ENCODE assay signal across 18 cellular contexts in genomic region chr12:53258541-53259539, GRCh38. TPM values are rescaled to one million over a fixed set of nuclear protein-coding genes. Genes with fewer than 3 reads are reported as not detected.
DNase-seq lines count a peak whose midpoint lies in the region; ATAC-seq and TF ChIP-seq lines count a peak whose summit lies in the region.
"Had no signal": no experiment of that assay in that cellular context is flagged by ENCODE, and none has a peak within 500 bp of the region (broad histone marks: within the 10 kb centered on the region; RNA-seq: fewer than 3 reads in every experiment).

No MANE protein-coding gene starts in this region.

- H2AFZ ChIP-seq in neuronal stem cell (ENCODE audit: low read length) = peak overlapping the region; percentile 82

- no peak overlapping the region for H3K27ac ChIP-seq in neuronal stem cell (replicated peaks; ENCODE audit: low read length)
- H3K27ac ChIP-seq: brain microvascular endothelial cell, coronary artery, KMS-11, thyroid gland had no signal

- H3K4me3 ChIP-seq in neuronal stem cell (ENCODE audit: low read length in 2 of 2) = no peak overlapping the region
- H3K4me3 ChIP-seq: coronary artery, mucosa of descending colon, thyroid gland had no signal

- ATAC-seq in HG02970 (IDR thresholded peaks at IDR 0.05; ENCODE audit: low FRiP score, unreplicated experiment) = no peak
- ATAC-seq: activated naive CD4-positive, alpha-beta T cell treated with anti-CD3 and anti-CD28 coated beads, Interleukin-2, amount 50 U/mL, for 72 hours; mucosa of descending colon had no signal

- H3K14ac ChIP-seq in neuronal stem cell (ENCODE audit: low read length) = no peak overlapping the region

- no peak overlapping the region for H3K18ac ChIP-seq in neuronal stem cell (ENCODE audit: low read length)

- H3K27me3 ChIP-seq in neuronal stem cell (ENCODE audit: control insufficient read depth in 3 of 3, insufficient read depth in 3 of 3, low read depth in 1 of 3, low read length in 3 of 3) = no peaks in the 10 kb centered on the region
- H3K27me3 ChIP-seq: brain microvascular endothelial cell, thyroid gland had no signal

- H2BK15ac ChIP-seq in neuronal stem cell (ENCODE audit: low read length) = no peak overlapping the region

- H2BK5ac ChIP-seq in neuronal stem cell (ENCODE audit: low read length) = peak overlapping the region; percentile 60

- H3K4me2 ChIP-seq in neuronal stem cell (ENCODE audit: insufficient read depth, low read length, poor library complexity, severe bottlenecking) = no peak overlapping the region
- H3K4me2 ChIP-seq: KMS-11 had no signal

- no peaks in the 10 kb centered on the region for H3K79me1 ChIP-seq in neuronal stem cell (ENCODE audit: low read depth, low read length)

- H2BK12ac ChIP-seq in neuronal stem cell (ENCODE audit: low read length) = no peak overlapping the region

- peak overlapping the region; percentile 87 for H3K27ac Mint-ChIP-seq in endothelial cell (ENCODE audit: unreplicated experiment)
- H3K27ac Mint-ChIP-seq in glutamatergic neuron (ENCODE audit: unreplicated experiment) = no peak overlapping the region

- TF ChIP-seq CTCF in endothelial cell (IDR thresholded peaks at IDR 0.05; ENCODE audit: unreplicated experiment) (no peak), glutamatergic neuron (IDR thresholded peaks at IDR 0.05; ENCODE audit: partially characterized antibody, unreplicated experiment) (no peak)

- H3K36me3 Mint-ChIP-seq in endothelial cell (ENCODE audit: low read depth, unreplicated experiment) (peaks cover under 1% of the 10 kb centered on the region), glutamatergic neuron (ENCODE audit: unreplicated experiment) (peaks cover under 1% of the 10 kb centered on the region)

- H3K9me3 Mint-ChIP-seq in endothelial cell (ENCODE audit: unreplicated experiment) = no peaks in the 10 kb centered on the region
- H3K9me3 Mint-ChIP-seq in glutamatergic neuron (ENCODE audit: unreplicated experiment) = no peaks in the 10 kb centered on the region
- H3K9me3 Mint-ChIP-seq: activated naive CD4-positive, alpha-beta T cell treated with anti-CD3 and anti-CD28 coated beads, Interleukin-2, amount 50 U/mL, for 72 hours had no signal

- no peak overlapping the region for H3K4me3 Mint-ChIP-seq in endothelial cell (ENCODE audit: unreplicated experiment)
- no peak overlapping the region for H3K4me3 Mint-ChIP-seq in glutamatergic neuron (ENCODE audit: unreplicated experiment)

- no peak overlapping the region for H4K8ac ChIP-seq in neuronal stem cell (ENCODE audit: low read depth, low read length)

- peaks cover 3% of the 10 kb centered on the region in 2 donors for H3K36me3 ChIP-seq in neuronal stem cell (replicated peaks in 1 of 2; ENCODE audit: control insufficient read depth in 2 of 2, insufficient read depth in 2 of 2, low read length in 2 of 2)

- H3K4me1 ChIP-seq in neuronal stem cell (ENCODE audit: control insufficient read depth in 2 of 2, insufficient read depth in 1 of 2, low read depth in 1 of 2, low read length in 2 of 2) = no peaks in the 10 kb centered on the region
- H3K4me1 ChIP-seq: thyroid gland had no signal

- no peaks in the 10 kb centered on the region for H3K27me3 Mint-ChIP-seq in endothelial cell (ENCODE audit: unreplicated experiment)
- H3K27me3 Mint-ChIP-seq in glutamatergic neuron (ENCODE audit: unreplicated experiment) = no peaks in the 10 kb centered on the region

- no CpG with 5 or more reads among the region's 7 CpGs for WGBS in neuronal stem cell (ENCODE audit: extremely low coverage in 2 of 2, insufficient read length in 2 of 2, insufficient replicate concordance in 1 of 2), 2 donors

- no peaks in the 10 kb centered on the region for H3K9me3 ChIP-seq in neuronal stem cell (replicated peaks in 1 of 2; ENCODE audit: control insufficient read depth in 2 of 2, insufficient read depth in 1 of 2, low read depth in 1 of 2, low read length in 2 of 2)
- H3K9me3 ChIP-seq: mucosa of descending colon, thyroid gland had no signal

- peaks cover 9% of the 10 kb centered on the region for H3K4me1 Mint-ChIP-seq in endothelial cell (ENCODE audit: unreplicated experiment)
- no peaks in the 10 kb centered on the region for H3K4me1 Mint-ChIP-seq in glutamatergic neuron (ENCODE audit: low read depth, unreplicated experiment)

- H3K9ac ChIP-seq in neuronal stem cell (ENCODE audit: low read depth, low read length, poor library complexity) = no peak overlapping the region
- H3K9ac ChIP-seq: KMS-11 had no signal

- H2BK120ac ChIP-seq in neuronal stem cell (ENCODE audit: low read depth, low read length) = no peak overlapping the region

- no peak overlapping the region for H2AK5ac ChIP-seq in neuronal stem cell (ENCODE audit: low read depth, low read length)

- DNase-seq in D341Med (ENCODE audit: low spot score) (peak; percentile 22), OCI-M1 (lab: John Stamatoyannopoulos, UW) (peak; percentile 57), endothelial cell (ENCODE audit: low spot score) (no peak), neuronal stem cell (ENCODE audit: low spot score) (no peak), glutamatergic neuron (no peak)
- no peak for DNase-seq in activated naive CD4-positive, alpha-beta T cell treated with anti-CD3 and anti-CD28 coated beads, Interleukin-2, amount 50 U/mL, for 16 hours
- DNase-seq: activated T-cell treated with anti-CD3 and anti-CD28 coated beads, Interleukin-2, amount 50 U/mL, for 1 hour; brain microvascular endothelial cell; foreskin melanocyte; kidney glomerular epithelial cell; NCI-H510A treated with DMSO at 0.1 percent for 48 hours; SW 1271; thyroid gland had no signal

- H3K4ac ChIP-seq in neuronal stem cell (ENCODE audit: low read length) = no peak overlapping the region

- no peak overlapping the region for H3K23ac ChIP-seq in neuronal stem cell (ENCODE audit: low read depth, low read length, poor library complexity)

- no peak overlapping the region for H4K91ac ChIP-seq in neuronal stem cell (ENCODE audit: low read depth, low read length, poor library complexity)

RNA-seq across cellular contexts. Expression of gene ESPL1, which starts 9.3 kb away (rescaled TPM):
- total RNA-seq in endothelial cell (ENCODE audit: unreplicated experiment) = 11.8 TPM
- polyA plus RNA-seq in neuronal stem cell (2013, experiment 1 of 2) = 14.2 TPM
- 14.1 TPM for polyA plus RNA-seq in neuronal stem cell (2013, experiment 2 of 2)
- total RNA-seq in glutamatergic neuron (ENCODE audit: unreplicated experiment) = 5.1 TPM

RNA-seq across cellular contexts. Expression of gene RARG, which starts 26.8 kb away (rescaled TPM):
- total RNA-seq in endothelial cell (ENCODE audit: unreplicated experiment) (7.9 TPM), glutamatergic neuron (ENCODE audit: unreplicated experiment) (0.27 TPM)
- polyA plus RNA-seq in neuronal stem cell (2013, experiment 1 of 2) = 11.1 TPM
- polyA plus RNA-seq in neuronal stem cell (2013, experiment 2 of 2) = 10.9 TPM

RNA-seq across cellular contexts. Expression of gene PFDN5, which starts 36.5 kb away (rescaled TPM):
- total RNA-seq in endothelial cell (ENCODE audit: unreplicated experiment) = 444 TPM
- 482 TPM for polyA plus RNA-seq in neuronal stem cell (2013, experiment 1 of 2)
- 474 TPM for polyA plus RNA-seq in neuronal stem cell (2013, experiment 2 of 2)
- 292 TPM for total RNA-seq in glutamatergic neuron (ENCODE audit: unreplicated experiment)

RNA-seq across cellular contexts. Expression of gene MYG1, which starts 40.7 kb away (rescaled TPM):
- total RNA-seq in endothelial cell (ENCODE audit: unreplicated experiment) (55.3 TPM), glutamatergic neuron (ENCODE audit: unreplicated experiment) (66.1 TPM)
- polyA plus RNA-seq in neuronal stem cell (2013, experiment 1 of 2) = 74.0 TPM
- 71.1 TPM for polyA plus RNA-seq in neuronal stem cell (2013, experiment 2 of 2)

RNA-seq across cellular contexts. Expression of gene ITGB7, which starts 51.8 kb away (rescaled TPM):
- 0.56 TPM for total RNA-seq in endothelial cell (ENCODE audit: unreplicated experiment)
- polyA plus RNA-seq in neuronal stem cell (2013, experiment 1 of 2) = 0.07 TPM
- 0.03 TPM for polyA plus RNA-seq in neuronal stem cell (2013, experiment 2 of 2)
- total RNA-seq in glutamatergic neuron (ENCODE audit: unreplicated experiment) = not detected

Comparison
In these comparisons a context has a peak if more than half of its experiments do, and no peak if none do; other contexts are left out.
1. DNase-seq: peak in D341Med (single experiment) and OCI-M1 (single experiment); none in endothelial cell (single experiment), neuronal stem cell (single experiment), activated naive CD4-positive, alpha-beta T cell treated with anti-CD3 and anti-CD28 coated beads, Interleukin-2, amount 50 U/mL, for 16 hours (single experiment) and glutamatergic neuron (single experiment).